ENCODE assay signal across 9 cellular contexts in genomic region chr6:41732601-41733348, GRCh38. TPM values are rescaled to one million over a fixed set of nuclear protein-coding genes. Genes with fewer than 3 reads are reported as not detected.
DNase-seq lines count a peak whose midpoint lies in the region; ATAC-seq and TF ChIP-seq lines count a peak whose summit lies in the region.
"Had no signal": no experiment of that assay in that cellular context is flagged by ENCODE, and none has a peak within 500 bp of the region (broad histone marks: within the 10 kb centered on the region; RNA-seq: fewer than 3 reads in every experiment).

No MANE protein-coding gene starts in this region.

- peaks cover 36 to 47% of the 10 kb centered on the region in 2 donors for H3K4me1 Mint-ChIP-seq in effector memory CD8-positive, alpha-beta T cell (ENCODE audit: low read depth in 2 of 2)

- DNase-seq in NK-92 treated with Interleukin-12 subunit alpha and Interleukin-12 subunit beta, amount 100 ng/mL, for 24 hours (lab: John Stamatoyannopoulos, UW), result peak; percentile 73
- no peak for DNase-seq in NK-92 (lab: John Stamatoyannopoulos, UW; ENCODE audit: unreplicated experiment)
- peak; percentile 57 for DNase-seq in activated CD4-positive, alpha-beta T cell treated with anti-CD3 and anti-CD28 coated beads, Interleukin-2, amount 50 U/mL, for 1 hour
- DNase-seq in effector memory CD8-positive, alpha-beta T cell, result peak; percentile 69 to 81 (median 70)
- DNase-seq in prostate gland (ENCODE audit: low spot score), result peak; percentile 30
- DNase-seq in SIG-M5 (lab: John Stamatoyannopoulos, UW), result no peak

- H3K27ac Mint-ChIP-seq in effector memory CD8-positive, alpha-beta T cell, result peak overlapping the region; percentile 70 to 82

- TF ChIP-seq CTCF in prostate gland (IDR thresholded peaks at IDR 0.05), result no peak

- no peaks in the 10 kb centered on the region for H3K36me3 ChIP-seq in prostate gland

- peak overlapping the region; percentile 98 to 99 for H3K27ac ChIP-seq in prostate gland

- H3K4me3 ChIP-seq in prostate gland, result peak overlapping the region in 1 of 2 donors; percentile 96

- H3K4me3 Mint-ChIP-seq in effector memory CD8-positive, alpha-beta T cell, result peak overlapping the region; percentile 49 to 59

- no peaks in the 10 kb centered on the region for H3K9me3 ChIP-seq in prostate gland

- no peaks in the 10 kb centered on the region for H3K9me3 Mint-ChIP-seq in effector memory CD8-positive, alpha-beta T cell

- TF ChIP-seq POLR2A in prostate gland (IDR thresholded peaks at IDR 0.05), result no peak

- H3K4me1 ChIP-seq in prostate gland (replicated peaks), result peaks cover 44% of the 10 kb centered on the region

- WGBS in prostate gland, result 61% methylated on average over 8 of the region's 8 CpGs

- no peaks in the 10 kb centered on the region for H3K27me3 ChIP-seq in prostate gland (replicated peaks; ENCODE audit: insufficient read depth)

- intact Hi-C loops in prostate gland (cut with DNase I), result no loop called here

- no peaks in the 10 kb centered on the region for H3K27me3 Mint-ChIP-seq in effector memory CD8-positive, alpha-beta T cell

- peak; percentile 42 for ATAC-seq in HG03378 (IDR thresholded peaks at IDR 0.05; ENCODE audit: unreplicated experiment)
- ATAC-seq in effector memory CD8-positive, alpha-beta T cell (replicated peaks), result peak; percentile 65
- ATAC-seq in HG02938 (IDR thresholded peaks at IDR 0.05; ENCODE audit: unreplicated experiment), result no peak

- H3K36me3 Mint-ChIP-seq in effector memory CD8-positive, alpha-beta T cell (ENCODE audit: insufficient read depth), result peaks cover 30% of the 10 kb centered on the region

RNA-seq across cellular contexts. Expression of gene TFEB, which starts 2.6 kb away (rescaled TPM):
- 10 to 100 TPM; 28.4 to 31.2 TPM for total RNA-seq in prostate gland

RNA-seq across cellular contexts. Expression of gene PGC, which starts 14.4 kb away (rescaled TPM):
- total RNA-seq in prostate gland, result 100 to 1,000 TPM in 1 of 2 donors, 10 to 100 TPM in 1; 18.4 to 391 TPM
- total RNA-seq: lung microvascular endothelial cell had no signal

RNA-seq across cellular contexts. Expression of gene FRS3, which starts 46.9 kb away (rescaled TPM):
- total RNA-seq in prostate gland, result 10 to 100 TPM in 1 of 2 donors, 1 to 10 TPM in 1; 5.9 to 18.4 TPM

RNA-seq across cellular contexts. Expression of gene PRICKLE4, which starts 47.8 kb away (rescaled TPM):
- total RNA-seq in prostate gland, result 10 to 100 TPM; 11.4 to 11.6 TPM

RNA-seq across cellular contexts. Expression of gene TOMM6, which starts 54.7 kb away (rescaled TPM):
- 100 to 1,000 TPM; 158 to 233 TPM for total RNA-seq in prostate gland

Comparison
In these comparisons a context has a peak if more than half of its experiments do, and no peak if none do; other contexts are left out.
1. DNase-seq: peak in NK-92 treated with Interleukin-12 subunit alpha and Interleukin-12 subunit beta, amount 100 ng/mL, for 24 hours (single experiment), activated CD4-positive, alpha-beta T cell treated with anti-CD3 and anti-CD28 coated beads, Interleukin-2, amount 50 U/mL, for 1 hour (single experiment), effector memory CD8-positive, alpha-beta T cell (3 of 3) and prostate gland (single experiment); none in NK-92 (single experiment) and SIG-M5 (single experiment).